ENCODE assay signal across 9 cellular contexts in genomic region chr3:38521391-38521987, GRCh38. TPM values are rescaled to one million over a fixed set of nuclear protein-coding genes. Genes with fewer than 3 reads are reported as not detected.
A peak's percentile ranks its signal among the peaks of the same experiment; 100 is the strongest.
DNase-seq lines count a peak whose midpoint lies in the region; ATAC-seq, FAIRE-seq and TF ChIP-seq lines count a peak whose summit lies in the region.
"Had no signal": no experiment of that assay in that cellular context is flagged by ENCODE, and none has a peak within 500 bp of the region (broad histone marks: within the 10 kb centered on the region; RNA-seq: fewer than 3 reads in every experiment).

No MANE protein-coding gene starts in this region.

- H3K4me3 ChIP-seq in H1 (ENCODE audit: extremely low read depth in 1 of 4, insufficient read depth in 2 of 4, low read depth in 3 of 4, low read length in 4 of 4) (no peak overlapping the region), mesenchymal stem cell (ENCODE audit: insufficient read depth in 1 of 2, low read depth in 1 of 2, low read length in 2 of 2) (no peak overlapping the region)

- H3K36me3 Mint-ChIP-seq in activated CD4-positive, alpha-beta memory T cell treated with anti-CD3 and anti-CD28 coated beads, Interleukin-2, amount 10 ng/mL, durations not matched to agents 7 days and 5 days (ENCODE audit: low read depth), result peaks cover 42% of the 10 kb centered on the region

- WGBS in H1 (ENCODE audit: extremely low coverage in 1 of 2, insufficient coverage in 1 of 2, insufficient read length in 1 of 2, insufficient replicate concordance in 2 of 2, low coverage in 1 of 2, low lambda C conversion rate in 2 of 2, missing lambda C conversion rate in 1 of 2), 2 experiments, result 12% methylated on average over 5 of the region's 5 CpGs; no CpG with 5 or more reads in 1 of the 2 experiments
- WGBS in mesenchymal stem cell, result 2% methylated on average over 4 of the region's 5 CpGs

- peak; percentile 91 to 94 for TF ChIP-seq RAD21 in H1 (IDR thresholded peaks at IDR 0.05 in 1 of 2, conservative IDR thresholded peaks at IDR 0.05 in 1 of 2; ENCODE audit: low read depth in 2 of 2, low read length in 2 of 2)

- no peaks in the 10 kb centered on the region for H3K27me3 ChIP-seq in H1 (replicated peaks in 1 of 4; ENCODE audit: control insufficient read depth in 3 of 4, extremely low read depth in 1 of 4, insufficient read depth in 3 of 4, low read length in 3 of 4)
- no peaks in the 10 kb centered on the region for H3K27me3 ChIP-seq in mesenchymal stem cell (ENCODE audit: control insufficient read depth in 1 of 2, insufficient read depth in 1 of 2, low read length in 2 of 2)

- H3K14ac ChIP-seq in H1 (ENCODE audit: insufficient read length), result no peak overlapping the region
- no peak overlapping the region for H3K14ac ChIP-seq in mesenchymal stem cell (ENCODE audit: low read length in 2 of 2)

- no peak overlapping the region for H2AFZ ChIP-seq in H1 (ENCODE audit: low read length)
- H2AFZ ChIP-seq in mesenchymal stem cell (ENCODE audit: low read depth, low read length), result no peak overlapping the region

- no peak overlapping the region for H2BK120ac ChIP-seq in H1 (replicated peaks; ENCODE audit: low read depth, low read length)
- no peak overlapping the region for H2BK120ac ChIP-seq in mesenchymal stem cell (ENCODE audit: low read depth, low read length)

- TF ChIP-seq EP300 in H1 (IDR thresholded peaks at IDR 0.05; ENCODE audit: borderline replicate concordance in 1 of 2, low read depth in 2 of 2, low read length in 2 of 2), result no peak

- H2BK5ac ChIP-seq in H1 (ENCODE audit: low read depth, low read length) (no peak overlapping the region), mesenchymal stem cell (ENCODE audit: low read depth, low read length, poor library complexity, severe bottlenecking) (no peak overlapping the region)

- no peaks in the 10 kb centered on the region for H3K9me3 Mint-ChIP-seq in activated CD4-positive, alpha-beta memory T cell treated with anti-CD3 and anti-CD28 coated beads, Interleukin-2, amount 10 ng/mL, durations not matched to agents 7 days and 5 days
- H3K9me3 Mint-ChIP-seq: activated naive CD8-positive, alpha-beta T cell treated with anti-CD3 and anti-CD28 coated beads, Interleukin-2, amount 10 ng/mL, durations not matched to agents 7 days and 5 days had no signal

- H3K4me1 Mint-ChIP-seq in activated CD4-positive, alpha-beta memory T cell treated with anti-CD3 and anti-CD28 coated beads, Interleukin-2, amount 10 ng/mL, durations not matched to agents 7 days and 5 days, result peaks cover 26% of the 10 kb centered on the region

- TF ChIP-seq CTCF in H1 (IDR thresholded peaks at IDR 0.05; ENCODE audit: control extremely low read depth in 1 of 3, insufficient read depth in 1 of 3, low read depth in 1 of 3, low read length in 3 of 3), result peak in 2 of 3 experiments; percentile 91 to 94; a peak in 3 of 4 replicates

- ATAC-seq in HG03521 (IDR thresholded peaks at IDR 0.05; ENCODE audit: unreplicated experiment), result peak; percentile 51
- ATAC-seq in HG02973 (IDR thresholded peaks at IDR 0.05; ENCODE audit: unreplicated experiment), result no peak

- H2BK12ac ChIP-seq in H1 (ENCODE audit: low read depth, low read length) (no peak overlapping the region), mesenchymal stem cell (ENCODE audit: low read length in 2 of 2) (no peak overlapping the region)

- H3K4me3 Mint-ChIP-seq in activated CD4-positive, alpha-beta memory T cell treated with anti-CD3 and anti-CD28 coated beads, Interleukin-2, amount 10 ng/mL, durations not matched to agents 7 days and 5 days, result no peak overlapping the region
- H3K4me3 Mint-ChIP-seq: activated naive CD8-positive, alpha-beta T cell treated with anti-CD3 and anti-CD28 coated beads, Interleukin-2, amount 10 ng/mL, durations not matched to agents 7 days and 5 days had no signal

- H3K27me3 Mint-ChIP-seq in activated CD4-positive, alpha-beta memory T cell treated with anti-CD3 and anti-CD28 coated beads, Interleukin-2, amount 10 ng/mL, durations not matched to agents 7 days and 5 days, result no peaks in the 10 kb centered on the region
- H3K27me3 Mint-ChIP-seq: activated naive CD8-positive, alpha-beta T cell treated with anti-CD3 and anti-CD28 coated beads, Interleukin-2, amount 10 ng/mL, durations not matched to agents 7 days and 5 days had no signal

- H4K20me1 ChIP-seq in H1 (replicated peaks in 1 of 2; ENCODE audit: control insufficient read depth in 1 of 2, insufficient read depth in 2 of 2, low read length in 2 of 2), result no peaks in the 10 kb centered on the region

- TF ChIP-seq POLR2A in H1 (IDR thresholded peaks at IDR 0.05; ENCODE audit: control extremely low read depth in 1 of 2, low read depth in 2 of 2, low read length in 2 of 2), result no peak

- H3K9ac ChIP-seq in H1 (replicated peaks in 1 of 4; ENCODE audit: extremely low read depth in 1 of 4, low read depth in 3 of 4, low read length in 3 of 4) (no peak overlapping the region), mesenchymal stem cell (ENCODE audit: low read length) (no peak overlapping the region)

- H3K23ac ChIP-seq in H1 (ENCODE audit: insufficient read length), result no peak overlapping the region
- no peak overlapping the region for H3K23ac ChIP-seq in mesenchymal stem cell (ENCODE audit: low read length in 2 of 2)

- H3K36me3 ChIP-seq in H1 (ENCODE audit: control insufficient read depth in 2 of 4, insufficient read depth in 4 of 4, low read length in 3 of 4), result peaks cover 3 to 12% (median 7%) of the 10 kb centered on the region in 4 experiments
- peaks cover 7 to 67% of the 10 kb centered on the region in 2 experiments for H3K36me3 ChIP-seq in mesenchymal stem cell (ENCODE audit: control insufficient read depth in 1 of 2, insufficient read depth in 2 of 2, low read depth in 1 of 2, low read length in 2 of 2)

- no peaks in the 10 kb centered on the region for H3K9me3 ChIP-seq in H1 (ENCODE audit: insufficient read depth in 2 of 2, low read depth in 1 of 2, low read length in 1 of 2)
- no peaks in the 10 kb centered on the region for H3K9me3 ChIP-seq in mesenchymal stem cell (ENCODE audit: control insufficient read depth, low read length)

- no peak overlapping the region for H3K56ac ChIP-seq in H1 (replicated peaks; ENCODE audit: insufficient read length, low read depth, low read length)

- no peak overlapping the region for H3K4ac ChIP-seq in H1 (replicated peaks; ENCODE audit: insufficient read length, low read depth, low read length)
- no peak overlapping the region for H3K4ac ChIP-seq in mesenchymal stem cell (ENCODE audit: low read depth in 1 of 2, low read length in 2 of 2)

- POLR2A ChIA-PET in activated CD4-positive, alpha-beta memory T cell treated with anti-CD3 and anti-CD28 coated beads, Interleukin-2, amount 10 ng/mL, durations not matched to agents 7 days and 5 days (lab: Charles Lee), result interaction anchor here (0.9 to 1.2 kb wide), 2 partner anchors 8 to 25 kb away, joined by 3 to 4 read pairs; partner anchors contain the start of gene EXOG
- POLR2A ChIA-PET in H1 (lab: Charles Lee; ENCODE audit: partially characterized antibody), result interaction anchor here (1.0 to 1.5 kb wide), 4 partner anchors 10 to 114 kb away, joined by 3 to 5 read pairs (median 3); partner anchors contain the start of gene EXOG

- no peak overlapping the region for H4K5ac ChIP-seq in H1 (ENCODE audit: insufficient read length, low read depth, low read length)

- H3K79me2 ChIP-seq in H1 (ENCODE audit: control insufficient read depth in 1 of 2, insufficient read depth in 2 of 2, low read length in 2 of 2), result no peaks in the 10 kb centered on the region

- H3K79me1 ChIP-seq in H1 (ENCODE audit: low read depth, low read length) (no peaks in the 10 kb centered on the region; the same call in 1 of the 2 replicates), mesenchymal stem cell (replicated peaks; ENCODE audit: low read length, poor library complexity, severe bottlenecking) (peaks cover 4% of the 10 kb centered on the region)

- no peak overlapping the region for H3K27ac Mint-ChIP-seq in activated CD4-positive, alpha-beta memory T cell treated with anti-CD3 and anti-CD28 coated beads, Interleukin-2, amount 10 ng/mL, durations not matched to agents 7 days and 5 days
- H3K27ac Mint-ChIP-seq: activated naive CD8-positive, alpha-beta T cell treated with anti-CD3 and anti-CD28 coated beads, Interleukin-2, amount 10 ng/mL, durations not matched to agents 7 days and 5 days had no signal

- no peak overlapping the region for H3K18ac ChIP-seq in H1 (ENCODE audit: extremely low read depth, low read length)
- no peak overlapping the region for H3K18ac ChIP-seq in mesenchymal stem cell (ENCODE audit: low read depth in 1 of 2, low read length in 2 of 2)

- H3K27ac ChIP-seq in H1 (ENCODE audit: low read depth, low read length) (no peak overlapping the region), mesenchymal stem cell (ENCODE audit: low read length, poor library complexity, severe bottlenecking) (no peak overlapping the region)

- H3K23me2 ChIP-seq in H1 (ENCODE audit: low read depth, low read length), result no peaks in the 10 kb centered on the region

- H4K91ac ChIP-seq in H1 (replicated peaks; ENCODE audit: insufficient read length, low read length) (no peak overlapping the region), mesenchymal stem cell (ENCODE audit: low read length) (no peak overlapping the region)

- H3K4me2 ChIP-seq in H1 (ENCODE audit: insufficient read depth in 1 of 2, low read depth in 2 of 2, low read length in 2 of 2) (no peak overlapping the region), mesenchymal stem cell (ENCODE audit: low read length, poor library complexity, severe bottlenecking) (no peak overlapping the region)

- FAIRE-seq in H1 (lab: Jason Lieb, UNC), result peak; percentile 100

- H2BK20ac ChIP-seq in H1 (ENCODE audit: low read length), result no peak overlapping the region

- CTCF ChIA-PET in activated CD4-positive, alpha-beta memory T cell treated with anti-CD3 and anti-CD28 coated beads, Interleukin-2, amount 10 ng/mL, durations not matched to agents 7 days and 5 days (lab: Charles Lee), result interaction anchor here (0.6 to 5.3 kb wide), 36 partner anchors 9 to 801 kb away, joined by 3 to 52 read pairs (median 5); partner anchors contain the start of genes DLEC1 and EXOG
- CTCF ChIA-PET in H1 (lab: Charles Lee; ENCODE audit: partially characterized antibody), result interaction anchor here (0.6 to 12.5 kb wide), 65 partner anchors 10 to 509 kb away, joined by 3 to 318 read pairs (median 5); partner anchors contain the start of genes EXOG and SCN5A

- H2BK15ac ChIP-seq in H1 (ENCODE audit: low read length) (no peak overlapping the region), mesenchymal stem cell (ENCODE audit: low read depth, poor library complexity, severe bottlenecking) (no peak overlapping the region)

- H2AK5ac ChIP-seq in H1 (ENCODE audit: low read depth, low read length) (no peak overlapping the region), mesenchymal stem cell (ENCODE audit: low read length, severe bottlenecking) (no peak overlapping the region)

- H4K8ac ChIP-seq in H1 (ENCODE audit: extremely low read depth, insufficient read depth, low read length) (no peak overlapping the region), mesenchymal stem cell (ENCODE audit: low read length) (no peak overlapping the region)

- DNase-seq in EL (peak; percentile 65), NCI-H748 treated with DMSO at 0.1 percent for 48 hours (lab: John Stamatoyannopoulos, UW) (peak; percentile 59), H1 (ENCODE audit: low read depth in 1 of 2, low spot score in 2 of 2) (peak in 1 of 2 experiments; percentile 83), mesenchymal stem cell (peak; percentile 71)
- DNase-seq in activated CD4-positive, alpha-beta memory T cell treated with anti-CD3 and anti-CD28 coated beads, Interleukin-2, amount 10 ng/mL, durations not matched to agents 7 days and 5 days, result peak; percentile 69
- DNase-seq in stimulated activated CD8-positive, alpha-beta memory T cell treated with anti-CD3 and anti-CD28 coated beads, Interleukin-4, amount 100 ng/mL, for 24 hours (ENCODE audit: low read depth), result peak; percentile 36
- DNase-seq: activated naive CD8-positive, alpha-beta T cell treated with anti-CD3 and anti-CD28 coated beads, Interleukin-2, amount 10 ng/mL, durations not matched to agents 7 days and 5 days had no signal

- peaks cover 0 to 19% (median 3%) of the 10 kb centered on the region in 4 experiments; a peak in 4 of 7 replicates for H3K4me1 ChIP-seq in H1 (replicated peaks in 1 of 4; ENCODE audit: control insufficient read depth in 3 of 4, insufficient read depth in 4 of 4, low read length in 3 of 4)
- no peaks in the 10 kb centered on the region for H3K4me1 ChIP-seq in mesenchymal stem cell (ENCODE audit: control insufficient read depth, insufficient read depth, low read depth, low read length)

RNA-seq across cellular contexts. Expression of gene EXOG, which starts 25.3 kb away (rescaled TPM):
- 10 to 100 TPM; 17.8 to 19.0 TPM for total RNA-seq in activated CD4-positive, alpha-beta memory T cell treated with anti-CD3 and anti-CD28 coated beads, Interleukin-2, amount 10 ng/mL, durations not matched to agents 7 days and 5 days
- 12.2 and 12.9 TPM in 2 replicates for total RNA-seq in H1 (2021; fragmentation: NEBNext Ultra II Directional; extraction: Animal tissue kit (Norgen Biotek cat#: 25700))
- polyA plus RNA-seq in H1 (2011; rRNA removed), result 5.1 and 7.2 TPM in 2 replicates
- polyA plus RNA-seq in H1 (2011; cell fraction: cytosol; rRNA removed), result 7.2 TPM
- polyA plus RNA-seq in H1 (2011; cell fraction: nucleus; rRNA removed), result 7.4 TPM
- 6.0 to 13.9 TPM (median 8.5 TPM) in 4 replicates for polyA plus RNA-seq in H1 (2012, experiment 1 of 2)
- 2.2 TPM for polyA plus RNA-seq in H1 (2012, experiment 2 of 2)
- polyA plus RNA-seq in H1 (2013, experiment 1 of 2), result 9.0 TPM
- polyA plus RNA-seq in H1 (2013, experiment 2 of 2), result 7.3 TPM
- polyA minus RNA-seq in H1 (2011; rRNA and poly(A)+ RNA removed), result 6.4 and 9.0 TPM in 2 replicates
- 10.0 TPM for polyA minus RNA-seq in H1 (2011; cell fraction: cytosol; rRNA and poly(A)+ RNA removed)
- polyA minus RNA-seq in H1 (2011; cell fraction: nucleus; rRNA and poly(A)+ RNA removed), result 10.2 TPM
- 8.5 TPM for polyA plus RNA-seq in mesenchymal stem cell (2013, experiment 1 of 2)
- 7.9 TPM for polyA plus RNA-seq in mesenchymal stem cell (2013, experiment 2 of 2)
